Comparison of ENCODE assay signal across 22 cellular contexts in the genomic region with DNA sequence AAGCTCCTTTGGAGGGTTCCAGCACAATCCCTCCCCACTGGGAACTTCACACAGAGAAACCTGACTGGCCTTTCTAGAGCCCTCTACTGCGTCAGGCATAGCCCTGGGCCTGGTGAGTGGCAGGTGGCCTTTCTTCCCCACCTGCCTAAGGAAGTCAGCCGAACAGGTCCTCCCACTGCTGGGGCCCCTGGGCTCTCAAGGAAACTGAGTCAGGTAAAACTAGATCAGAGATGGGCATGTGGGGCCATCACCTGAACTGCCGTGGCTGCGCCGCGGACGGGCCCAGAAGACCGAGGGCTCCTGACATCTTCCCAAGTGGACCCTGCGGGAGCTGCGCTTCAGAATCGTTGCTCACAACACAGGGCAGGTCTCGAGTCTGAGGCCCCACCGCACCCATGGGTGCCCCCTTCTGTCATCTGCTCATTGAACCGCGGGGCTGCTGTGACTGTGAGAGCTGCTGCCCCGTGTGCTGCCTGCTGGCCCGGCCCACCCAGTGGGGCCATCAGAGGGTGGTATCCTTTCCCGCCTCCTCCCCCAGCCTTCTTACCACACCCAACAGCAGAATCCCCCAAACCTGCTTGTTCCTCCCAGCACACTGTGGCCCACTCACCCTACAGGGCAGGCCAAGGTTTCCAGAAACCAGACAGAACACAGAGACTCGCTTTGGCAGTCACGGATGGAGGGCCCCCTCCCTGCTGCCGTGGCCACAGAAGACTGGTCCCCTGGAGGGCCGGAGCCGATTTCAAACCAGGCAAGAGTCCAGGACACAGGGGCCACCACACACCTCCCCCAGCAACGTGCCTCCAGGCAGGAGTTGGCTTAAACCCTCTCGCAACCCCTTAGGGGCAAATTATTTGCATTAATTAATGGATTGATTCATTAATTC.
A peak's percentile ranks its signal among the peaks of the same experiment; 100 is the strongest.
DNase-seq lines count a peak whose midpoint lies in the region; ATAC-seq and TF ChIP-seq lines count a peak whose summit lies in the region.
"Had no signal": no experiment of that assay in that cellular context is flagged by ENCODE, and none has a peak within 500 bp of the region (broad histone marks: within the 10 kb centered on the region; RNA-seq: fewer than 3 reads in every experiment).

No MANE protein-coding gene starts in this region.

- peak overlapping the region; percentile 19 for H2BK5ac ChIP-seq in neuronal stem cell (ENCODE audit: low read length)

- no peaks in the 10 kb centered on the region for H3K27me3 ChIP-seq in neuronal stem cell (ENCODE audit: control insufficient read depth in 3 of 3, insufficient read depth in 3 of 3, low read depth in 1 of 3, low read length in 3 of 3)
- H3K27me3 ChIP-seq: brain microvascular endothelial cell, hepatocyte, spleen had no signal

- no peak overlapping the region for H4K8ac ChIP-seq in neuronal stem cell (ENCODE audit: low read depth, low read length)

- H3K27ac ChIP-seq in HEK293 (ENCODE audit: extremely low read depth, low read depth, low read length) (no peak overlapping the region), neuronal stem cell (replicated peaks; ENCODE audit: low read length) (no peak overlapping the region)
- H3K27ac ChIP-seq: brain microvascular endothelial cell, hepatocyte, spleen had no signal

- H3K9ac ChIP-seq in neuronal stem cell (ENCODE audit: low read depth, low read length, poor library complexity) = peak overlapping the region; percentile 80

- H3K4me1 ChIP-seq in HEK293 (ENCODE audit: control insufficient read depth, insufficient read depth, low read length) (no peaks in the 10 kb centered on the region; the same call in 1 of the 2 replicates), neuronal stem cell (ENCODE audit: control insufficient read depth in 2 of 2, insufficient read depth in 1 of 2, low read depth in 1 of 2, low read length in 2 of 2) (peaks cover 30 to 34% of the 10 kb centered on the region in 2 donors)

- DNase-seq in COR-L47 (lab: John Stamatoyannopoulos, UW) (peak; percentile 9), ecto neural progenitor cell (ENCODE audit: low spot score) (peak; percentile 47), neuronal stem cell (ENCODE audit: low spot score) (no peak), SW 1271 (lab: John Stamatoyannopoulos, UW) (no peak), HK-2 (ENCODE audit: unreplicated experiment) (no peak), T-helper 17 cell (no peak)
- DNase-seq: activated CD4-positive, alpha-beta T cell treated with anti-CD3 and anti-CD28 coated beads for 4 hours; activated naive CD8-positive, alpha-beta T cell treated with anti-CD3 and anti-CD28 coated beads, Interleukin-2, amount 50 U/mL, for 24 hours; AML-193; brain microvascular endothelial cell; foreskin fibroblast; NCI-H1092; NCI-H2029 treated with DMSO at 0.1 percent for 48 hours; NCI-H446 treated with DMSO at 0.1 percent for 48 hours; nephron progenitor cell; spleen; stimulated activated CD4-positive, alpha-beta T cell treated with anti-CD3 and anti-CD28 coated beads, Interleukin-4, amount 100 ng/mL, for 4 hours; trophoblast cell had no signal

- CTCF ChIA-PET in HEK293 (lab: Yijun Ruan, JAX) = interaction anchor here (0.5 to 7.1 kb wide), 6 partner anchors 17 to 210 kb away, joined by 3 to 43 read pairs (median 4); no protein-coding TSS in a partner anchor

- H4K91ac ChIP-seq in neuronal stem cell (ENCODE audit: low read depth, low read length, poor library complexity) = no peak overlapping the region

- peak overlapping the region; percentile 11 for H3K18ac ChIP-seq in neuronal stem cell (ENCODE audit: low read length)

- H3K36me3 ChIP-seq in HEK293 (ENCODE audit: control insufficient read depth in 2 of 2, insufficient read depth in 1 of 2, low read length in 2 of 2) (peaks cover 0 to 9% of the 10 kb centered on the region in 2 experiments; a peak in 1 of 3 replicates), neuronal stem cell (replicated peaks in 1 of 2; ENCODE audit: control insufficient read depth in 2 of 2, insufficient read depth in 2 of 2, low read length in 2 of 2) (peaks cover 0 to under 1% of the 10 kb centered on the region in 2 donors)
- H3K36me3 ChIP-seq: HAP-1 had no signal

- H3K27ac Mint-ChIP-seq in T-helper 17 cell = no peak overlapping the region
- H3K27ac Mint-ChIP-seq: activated naive CD8-positive, alpha-beta T cell treated with anti-CD3 and anti-CD28 coated beads, Interleukin-2, amount 50 U/mL, for 24 hours; dendritic cell treated with granulocyte-macrophage colony-stimulating factor and Interleukin-4, amounts not matched to agents 40 ng/mL and 50 ng/mL, for 4 days had no signal

- TF ChIP-seq CTCF in HEK293 (tag by site-specific recombination; IDR thresholded peaks at IDR 0.05) = no peak

- no CpG with 5 or more reads among the region's 25 CpGs for WGBS in neuronal stem cell (ENCODE audit: extremely low coverage in 2 of 2, insufficient read length in 2 of 2, insufficient replicate concordance in 1 of 2), 2 donors

- H3K23ac ChIP-seq in neuronal stem cell (ENCODE audit: low read depth, low read length, poor library complexity) = peak overlapping the region; percentile 59

- POLR2A ChIA-PET in HEK293 (lab: Yijun Ruan, JAX) = no interaction called here

- H2AFZ ChIP-seq in neuronal stem cell (ENCODE audit: low read length) = no peak overlapping the region
- H2AFZ ChIP-seq: hepatocyte had no signal

- ATAC-seq in T-helper 17 cell = no peak
- ATAC-seq: activated naive CD8-positive, alpha-beta T cell treated with anti-CD3 and anti-CD28 coated beads, Interleukin-2, amount 50 U/mL, for 24 hours had no signal

- H2BK12ac ChIP-seq in neuronal stem cell (ENCODE audit: low read length) = no peak overlapping the region

- H2BK120ac ChIP-seq in neuronal stem cell (ENCODE audit: low read depth, low read length) = no peak overlapping the region

- H3K36me3 Mint-ChIP-seq in T-helper 17 cell (ENCODE audit: low read depth) = peaks cover 3% of the 10 kb centered on the region

- no peaks in the 10 kb centered on the region for H3K9me3 ChIP-seq in HEK293 (ENCODE audit: control insufficient read depth, insufficient read depth, low read depth, low read length)
- no peaks in the 10 kb centered on the region for H3K9me3 ChIP-seq in neuronal stem cell (replicated peaks in 1 of 2; ENCODE audit: control insufficient read depth in 2 of 2, insufficient read depth in 1 of 2, low read depth in 1 of 2, low read length in 2 of 2)
- H3K9me3 ChIP-seq in T-helper 17 cell (ENCODE audit: control insufficient read depth, low read length, poor library complexity, severe bottlenecking) = no peaks in the 10 kb centered on the region
- H3K9me3 ChIP-seq: HAP-1, spleen had no signal

- peak overlapping the region; percentile 2 for H2AK5ac ChIP-seq in neuronal stem cell (ENCODE audit: low read depth, low read length)

- H3K4me3 ChIP-seq in HEK293 (ENCODE audit: low read depth, low read length) (no peak overlapping the region), neuronal stem cell (ENCODE audit: low read length in 2 of 2) (no peak overlapping the region)
- H3K4me3 ChIP-seq: HAP-1, hepatocyte, spleen had no signal

- H3K4ac ChIP-seq in neuronal stem cell (ENCODE audit: low read length) = no peak overlapping the region

- H3K4me3 Mint-ChIP-seq in T-helper 17 cell = no peak overlapping the region
- H3K4me3 Mint-ChIP-seq: activated naive CD8-positive, alpha-beta T cell treated with anti-CD3 and anti-CD28 coated beads, Interleukin-2, amount 50 U/mL, for 24 hours; dendritic cell treated with granulocyte-macrophage colony-stimulating factor and Interleukin-4, amounts not matched to agents 40 ng/mL and 50 ng/mL, for 4 days; nephron progenitor cell had no signal

- peaks cover 23% of the 10 kb centered on the region for H3K27me3 Mint-ChIP-seq in T-helper 17 cell
- H3K27me3 Mint-ChIP-seq: activated naive CD8-positive, alpha-beta T cell treated with anti-CD3 and anti-CD28 coated beads, Interleukin-2, amount 50 U/mL, for 24 hours had no signal

- no peak overlapping the region for H2BK15ac ChIP-seq in neuronal stem cell (ENCODE audit: low read length)

- H3K4me1 Mint-ChIP-seq in T-helper 17 cell = no peaks in the 10 kb centered on the region

- no peak overlapping the region for H3K14ac ChIP-seq in neuronal stem cell (ENCODE audit: low read length)

- H3K4me2 ChIP-seq in neuronal stem cell (ENCODE audit: insufficient read depth, low read length, poor library complexity, severe bottlenecking) = no peak overlapping the region
- H3K4me2 ChIP-seq: hepatocyte had no signal

- no peaks in the 10 kb centered on the region for H3K79me1 ChIP-seq in neuronal stem cell (ENCODE audit: low read depth, low read length)

TF ChIP-seq in HEK293, 187 proteins besides CTCF, POLR2A, EP300 and RAD21 (continues in another document):
- peak; percentile 27; the same call in 1 of the 2 replicates for TF ChIP-seq GLIS2 (tag by site-specific recombination; IDR thresholded peaks at IDR 0.05)
- TF ChIP-seq GLIS1 (tag by site-specific recombination; IDR thresholded peaks at IDR 0.05) = peak; percentile 19; the same call in 1 of the 2 replicates
- TF ChIP-seq ZIC2 (tag by site-specific recombination; IDR thresholded peaks at IDR 0.05) = peak; percentile 61; the same call in 1 of the 2 replicates
- TF ChIP-seq ZNF561 (tag by site-specific recombination; IDR thresholded peaks at IDR 0.05; ENCODE audit: borderline replicate concordance) = no peak
- no peak for TF ChIP-seq SP2 (tag by site-specific recombination; IDR thresholded peaks at IDR 0.05)

Comparison
In these comparisons a context has a peak if more than half of its experiments do, and no peak if none do; other contexts are left out.
1. DNase-seq: peak in COR-L47 (single experiment) and ecto neural progenitor cell (single experiment); none in neuronal stem cell (single experiment), SW 1271 (0 of 2), HK-2 (single experiment) and T-helper 17 cell (0 of 3).